Comparison of ENCODE assay signal across 16 cellular contexts in genomic region chr12:96371787-96372699, GRCh38. TPM values are rescaled to one million over a fixed set of nuclear protein-coding genes. Genes with fewer than 3 reads are reported as not detected.
DNase-seq lines count a peak whose midpoint lies in the region; ATAC-seq and TF ChIP-seq lines count a peak whose summit lies in the region.
"Had no signal": no experiment of that assay in that cellular context is flagged by ENCODE, and none has a peak within 500 bp of the region (broad histone marks: within the 10 kb centered on the region; RNA-seq: fewer than 3 reads in every experiment).

No MANE protein-coding gene starts in this region.

- no peaks in the 10 kb centered on the region for H3K36me3 ChIP-seq in CD4-positive, alpha-beta memory T cell (ENCODE audit: insufficient read depth, low read length)
- H3K36me3 ChIP-seq in trophoblast cell (ENCODE audit: control insufficient read depth in 1 of 2, insufficient read depth in 2 of 2, low read length in 2 of 2) = no peaks in the 10 kb centered on the region
- H3K36me3 ChIP-seq: vagina had no signal

- H2BK12ac ChIP-seq in trophoblast cell (ENCODE audit: low read length) = no peak overlapping the region

- H3K79me2 ChIP-seq in trophoblast cell (ENCODE audit: control insufficient read depth, insufficient read depth, low read length, poor library complexity) = no peaks in the 10 kb centered on the region

- H3K4me1 Mint-ChIP-seq in CD4-positive, alpha-beta memory T cell = peaks cover 50 to 85% (median 70%) of the 10 kb centered on the region in 4 donors
- H3K4me1 Mint-ChIP-seq in natural killer cell treated with Interleukin-12 subunit alpha and Interleukin-12 subunit beta and Interleukin-15 and Interleukin-18, amount 100 ng/mL, for 72 hours (ENCODE audit: low read depth in 2 of 2) = peaks cover 60 to 80% of the 10 kb centered on the region in 2 donors

- H3K9ac ChIP-seq in trophoblast cell (ENCODE audit: low read length) = no peak overlapping the region
- H3K9ac ChIP-seq: BLaER1 treated with 17β-estradiol and CSF1 and Interleukin-3, amounts not matched to agents 10 nM and 100 nM had no signal

- H3K9me3 Mint-ChIP-seq in CD4-positive, alpha-beta memory T cell = no peaks in the 10 kb centered on the region
- peaks cover 4% of the 10 kb centered on the region for H3K9me3 Mint-ChIP-seq in natural killer cell treated with Interleukin-12 subunit alpha and Interleukin-12 subunit beta and Interleukin-15 and Interleukin-18, amount 100 ng/mL, for 72 hours

- no peak overlapping the region for H2AFZ ChIP-seq in trophoblast cell (ENCODE audit: insufficient read depth, low read length, poor library complexity)

- CTCF ChIA-PET in CD4-positive, alpha-beta memory T cell (lab: Charles Lee; ENCODE audit: partially characterized antibody) = no interaction called here

- H3K27ac Mint-ChIP-seq in CD4-positive, alpha-beta memory T cell = peak overlapping the region in 5 of 7 donors; percentile 6 to 75 (median 57)
- peak overlapping the region; percentile 57 to 86 for H3K27ac Mint-ChIP-seq in natural killer cell treated with Interleukin-12 subunit alpha and Interleukin-12 subunit beta and Interleukin-15 and Interleukin-18, amount 100 ng/mL, for 72 hours

- H3K4me3 Mint-ChIP-seq in CD4-positive, alpha-beta memory T cell = peak overlapping the region in 2 of 8 donors; percentile 15 to 33
- peak overlapping the region; percentile 51 for H3K4me3 Mint-ChIP-seq in natural killer cell treated with Interleukin-12 subunit alpha and Interleukin-12 subunit beta and Interleukin-15 and Interleukin-18, amount 100 ng/mL, for 72 hours

- peaks cover 4 to 13% of the 10 kb centered on the region in 2 donors for H3K36me3 Mint-ChIP-seq in CD4-positive, alpha-beta memory T cell
- peaks cover 4% of the 10 kb centered on the region for H3K36me3 Mint-ChIP-seq in natural killer cell treated with Interleukin-12 subunit alpha and Interleukin-12 subunit beta and Interleukin-15 and Interleukin-18, amount 100 ng/mL, for 72 hours

- no peak overlapping the region for H3K4me2 ChIP-seq in trophoblast cell (ENCODE audit: low read length)
- H3K4me2 ChIP-seq: BLaER1 treated with 17β-estradiol and CSF1 and Interleukin-3, amounts not matched to agents 10 nM and 100 nM had no signal

- H2BK120ac ChIP-seq in trophoblast cell (ENCODE audit: insufficient read depth, low read length, poor library complexity) = no peak overlapping the region

- H3K9me3 ChIP-seq in CD4-positive, alpha-beta memory T cell (ENCODE audit: control insufficient read depth in 1 of 2, low read length in 2 of 2) = no peaks in the 10 kb centered on the region
- no peaks in the 10 kb centered on the region for H3K9me3 ChIP-seq in trophoblast cell (ENCODE audit: insufficient read depth, low read depth, low read length)
- H3K9me3 ChIP-seq: vagina had no signal

- no peak overlapping the region for H3K23ac ChIP-seq in trophoblast cell (ENCODE audit: low read length)

- no peaks in the 10 kb centered on the region for H3K27me3 Mint-ChIP-seq in CD4-positive, alpha-beta memory T cell
- H3K27me3 Mint-ChIP-seq in natural killer cell treated with Interleukin-12 subunit alpha and Interleukin-12 subunit beta and Interleukin-15 and Interleukin-18, amount 100 ng/mL, for 72 hours = no peaks in the 10 kb centered on the region

- no peak for ATAC-seq in natural killer cell treated with Interleukin-12 subunit alpha and Interleukin-12 subunit beta and Interleukin-15 and Interleukin-18, amount 100 ng/mL, for 72 hours
- ATAC-seq in HG02884 (IDR thresholded peaks at IDR 0.05; ENCODE audit: unreplicated experiment) = no peak
- ATAC-seq: Panc1 had no signal

- H3K27ac ChIP-seq in CD4-positive, alpha-beta memory T cell (ENCODE audit: low read depth, low read length) = no peak overlapping the region
- no peak overlapping the region for H3K27ac ChIP-seq in trophoblast cell (ENCODE audit: low read depth, low read length)
- H3K27ac ChIP-seq: BLaER1 treated with 17β-estradiol and CSF1 and Interleukin-3, amounts not matched to agents 10 nM and 100 nM; vagina had no signal

- no peaks in the 10 kb centered on the region for H3K27me3 ChIP-seq in CD4-positive, alpha-beta memory T cell (ENCODE audit: insufficient read depth, low read length)
- no peaks in the 10 kb centered on the region for H3K27me3 ChIP-seq in trophoblast cell (ENCODE audit: insufficient read depth, low read length)
- H3K27me3 ChIP-seq: BLaER1 treated with 17β-estradiol and CSF1 and Interleukin-3, amounts not matched to agents 10 nM and 100 nM; vagina had no signal

- no peak overlapping the region for H3K14ac ChIP-seq in trophoblast cell (ENCODE audit: low read length)

- H3K4me1 ChIP-seq in CD4-positive, alpha-beta memory T cell (ENCODE audit: insufficient read depth, low read length) = peaks cover 84% of the 10 kb centered on the region
- no peaks in the 10 kb centered on the region for H3K4me1 ChIP-seq in trophoblast cell (ENCODE audit: control insufficient read depth in 1 of 2, insufficient read depth in 2 of 2, low read length in 2 of 2)

- no peak overlapping the region for H2BK5ac ChIP-seq in trophoblast cell (ENCODE audit: low read depth, low read length, poor library complexity)

- no peak overlapping the region for H4K12ac ChIP-seq in trophoblast cell (ENCODE audit: low read depth, low read length)

- H2AK5ac ChIP-seq in trophoblast cell (ENCODE audit: low read length) = no peak overlapping the region

- TF ChIP-seq EP300 in Ishikawa (IDR thresholded peaks at IDR 0.05; ENCODE audit: borderline replicate concordance) = no peak

- H3K4me3 ChIP-seq in CD4-positive, alpha-beta memory T cell (ENCODE audit: low read length in 2 of 2) = no peak overlapping the region
- no peak overlapping the region for H3K4me3 ChIP-seq in trophoblast cell (ENCODE audit: low read depth, low read length)
- H3K4me3 ChIP-seq: BLaER1 treated with 17β-estradiol and CSF1 and Interleukin-3, amounts not matched to agents 10 nM and 100 nM; vagina had no signal

- H4K8ac ChIP-seq in trophoblast cell (ENCODE audit: low read depth, low read length) = no peak overlapping the region

- no CpG with 5 or more reads among the region's 2 CpGs for WGBS in trophoblast cell (ENCODE audit: extremely low coverage, insufficient coverage, insufficient read length)

- no peak overlapping the region for H3K18ac ChIP-seq in trophoblast cell (ENCODE audit: low read length)

- POLR2A ChIA-PET in CD4-positive, alpha-beta memory T cell (lab: Charles Lee; ENCODE audit: partially characterized antibody) = no interaction called here

- TF ChIP-seq RAD21 in Ishikawa (IDR thresholded peaks at IDR 0.05; ENCODE audit: low read depth) = no peak

- DNase-seq in CD4-positive, alpha-beta memory T cell = no peak
- DNase-seq in dermis microvascular lymphatic vessel endothelial cell (ENCODE audit: low read depth in 2 of 2) (peak; percentile 51 to 55), kidney tubule cell (ENCODE audit: low spot score) (no peak), foreskin melanocyte (no peak), trophoblast cell (no peak)
- no peak for DNase-seq in natural killer cell treated with Interleukin-12 subunit alpha and Interleukin-12 subunit beta and Interleukin-15 and Interleukin-18, amount 100 ng/mL, for 72 hours (ENCODE audit: low spot score)
- DNase-seq: activated CD4-positive, CD25-positive, alpha-beta regulatory T cell; activated CD8-positive, alpha-beta memory T cell treated with anti-CD3 and anti-CD28 coated beads, Interleukin-2, amount 50 U/mL, for 48 hours; EL; NCI-H510A treated with DMSO at 0.1 percent for 48 hours; retina had no signal

- intact Hi-C loops in CD4-positive, alpha-beta memory T cell (cut with micrococcal nuclease) = no loop called here

- H4K91ac ChIP-seq in trophoblast cell (ENCODE audit: low read depth, low read length) = no peak overlapping the region

- H3K4ac ChIP-seq in trophoblast cell (ENCODE audit: low read depth, low read length) = no peak overlapping the region

- no peaks in the 10 kb centered on the region for H3K79me1 ChIP-seq in trophoblast cell (ENCODE audit: low read length)

TF ChIP-seq in Ishikawa, 13 proteins besides CTCF, POLR2A, EP300 and RAD21:
- 0 out of 2 replicates have a peak, but pooled peaks have one; percentile 4 for TF ChIP-seq TEAD4 (IDR thresholded peaks at IDR 0.05)
- TF ChIP-seq EGR1 (IDR thresholded peaks at IDR 0.05) = no peak

RNA-seq across cellular contexts. Expression of gene CDK17, which starts 28.2 kb away (rescaled TPM):
- 10 to 100 TPM; 66.9 to 67.4 TPM for total RNA-seq in CD4-positive, alpha-beta memory T cell
- 10 to 100 TPM; 30.5 to 31.5 TPM for polyA plus RNA-seq in CD4-positive, alpha-beta memory T cell
- 99.9 and 131 TPM in 2 replicates for total RNA-seq in dermis microvascular lymphatic vessel endothelial cell
- 10 to 100 TPM; 66.9 to 82.1 TPM for total RNA-seq in natural killer cell treated with Interleukin-12 subunit alpha and Interleukin-12 subunit beta and Interleukin-15 and Interleukin-18, amount 100 ng/mL, for 72 hours
- polyA plus RNA-seq in trophoblast cell (2013) = 13.4 and 13.5 TPM in 2 replicates

Comparison
In these comparisons a context has a peak if more than half of its experiments do, and no peak if none do; other contexts are left out.
1. DNase-seq: peak in dermis microvascular lymphatic vessel endothelial cell (2 of 2); none in CD4-positive, alpha-beta memory T cell (0 of 5), natural killer cell treated with Interleukin-12 subunit alpha and Interleukin-12 subunit beta and Interleukin-15 and Interleukin-18, amount 100 ng/mL, for 72 hours (single experiment), kidney tubule cell (single experiment), foreskin melanocyte (single experiment) and trophoblast cell (0 of 2).